8 cellular contexts compared by ENCODE assay signal in the genomic region with DNA sequence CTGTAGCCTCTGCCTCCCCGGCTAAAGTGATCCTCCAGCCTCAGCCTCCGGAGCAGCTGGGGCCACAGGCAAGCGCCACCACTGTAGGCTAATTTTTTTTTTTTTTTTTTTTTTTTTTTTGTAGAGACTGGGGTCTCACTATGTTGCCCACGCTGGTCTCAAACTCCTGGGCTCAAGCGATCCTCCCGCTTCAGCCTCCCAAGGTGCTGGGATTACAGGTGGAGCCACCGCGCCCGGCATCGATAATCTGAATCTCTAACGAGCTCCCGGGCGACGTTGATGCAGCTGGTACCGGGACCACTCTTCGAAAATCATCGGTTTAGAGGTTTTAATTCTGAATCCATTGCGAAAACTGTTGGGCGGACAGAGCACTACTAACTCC. TPM values are rescaled to one million over a fixed set of nuclear protein-coding genes. Genes with fewer than 3 reads are reported as not detected.
A peak's percentile ranks its signal among the peaks of the same experiment; 100 is the strongest.
DNase-seq lines count a peak whose midpoint lies in the region; ATAC-seq and TF ChIP-seq lines count a peak whose summit lies in the region.

No MANE protein-coding gene starts in this region.

- no peaks in the 10 kb centered on the region for H3K9me3 ChIP-seq in thoracic aorta

- H3K36me3 ChIP-seq in ACC112 (ENCODE audit: insufficient read depth, low read length) (peaks cover 6% of the 10 kb centered on the region), GM23338 (ENCODE audit: insufficient read depth) (no peaks in the 10 kb centered on the region), kidney epithelial cell (ENCODE audit: control insufficient read depth, insufficient read depth, low read length) (no peaks in the 10 kb centered on the region), thoracic aorta (no peaks in the 10 kb centered on the region)

- DNase-seq in GM23338 (ENCODE audit: low spot score) (no peak), kidney epithelial cell (ENCODE audit: low read depth) (no peak), thoracic aorta (ENCODE audit: low spot score) (no peak), SW480 (ENCODE audit: low spot score) (no peak), NCI-H526 (lab: John Stamatoyannopoulos, UW) (no peak)
- DNase-seq in activated naive CD4-positive, alpha-beta T cell treated with anti-CD3 and anti-CD28 coated beads, Interleukin-2, amount 50 U/mL, for 72 hours (ENCODE audit: low spot score in 2 of 2) = no peak

- peaks cover 14% of the 10 kb centered on the region for H3K36me3 Mint-ChIP-seq in GM23338 (ENCODE audit: low read depth)
- H3K36me3 Mint-ChIP-seq in activated naive CD4-positive, alpha-beta T cell treated with anti-CD3 and anti-CD28 coated beads, Interleukin-2, amount 50 U/mL, for 72 hours = peaks cover 14 to 32% of the 10 kb centered on the region in 2 donors

- ATAC-seq in GM23338 (peak; percentile 1; the same call in 2 of the 3 replicates), thoracic aorta (ENCODE audit: insufficient number of reproducible peaks, low FRiP score, low read depth) (no peak), GM21447 (IDR thresholded peaks at IDR 0.05; ENCODE audit: unreplicated experiment) (no peak)
- ATAC-seq in activated naive CD4-positive, alpha-beta T cell treated with anti-CD3 and anti-CD28 coated beads, Interleukin-2, amount 50 U/mL, for 72 hours = no peak

- peaks cover 16% of the 10 kb centered on the region for H3K4me1 ChIP-seq in ACC112 (ENCODE audit: control insufficient read depth, insufficient read depth, low read length, unreplicated experiment)
- H3K4me1 ChIP-seq in GM23338 (ENCODE audit: insufficient read depth) = no peaks in the 10 kb centered on the region; the same call in 1 of the 2 replicates
- peaks cover 11 to 27% of the 10 kb centered on the region in 2 donors for H3K4me1 ChIP-seq in thoracic aorta (ENCODE audit: control insufficient read depth in 1 of 2, low read depth in 2 of 2)

- H3K4me3 ChIP-seq in ACC112 (ENCODE audit: low read depth, low read length) (peak overlapping the region; percentile 95), GM23338 (peak overlapping the region; percentile 85), kidney epithelial cell (ENCODE audit: low read depth, low read length) (peak overlapping the region; percentile 92), thoracic aorta (peak overlapping the region; percentile 84)

- H3K9me2 ChIP-seq in GM23338 (ENCODE audit: insufficient read depth) = peaks cover 3% of the 10 kb centered on the region; the same call in 1 of the 2 replicates

- peak overlapping the region; percentile 92 for H3K27ac ChIP-seq in ACC112 (ENCODE audit: low read depth, low read length)
- H3K27ac ChIP-seq in GM23338 (ENCODE audit: low read depth) = peak overlapping the region; percentile 99
- peak overlapping the region; percentile 92 to 98 for H3K27ac ChIP-seq in thoracic aorta

- H2AFZ ChIP-seq in ACC112 (ENCODE audit: low read length, unreplicated experiment) (peak overlapping the region; percentile 89), GM23338 (peak overlapping the region; percentile 98)

- peaks cover 33% of the 10 kb centered on the region for H3K79me2 ChIP-seq in ACC112 (ENCODE audit: control insufficient read depth, insufficient read depth, low read length, unreplicated experiment)
- peaks cover 28% of the 10 kb centered on the region for H3K79me2 ChIP-seq in GM23338 (replicated peaks; ENCODE audit: insufficient read depth)

- H3F3A ChIP-seq in GM23338 (replicated peaks; ENCODE audit: low read depth) = 0 out of 2 replicates have a peak, but pooled peaks cover 5% of the 10 kb centered on the region

- H3K27me3 Mint-ChIP-seq in GM23338 (ENCODE audit: insufficient read depth, low read depth, poor library complexity) = peaks cover 10% of the 10 kb centered on the region

- H3K27me3 ChIP-seq in ACC112 (ENCODE audit: insufficient read depth, low read length) = no peaks in the 10 kb centered on the region
- H3K27me3 ChIP-seq in GM23338 (ENCODE audit: insufficient read depth) = no peaks in the 10 kb centered on the region
- no peaks in the 10 kb centered on the region for H3K27me3 ChIP-seq in kidney epithelial cell (ENCODE audit: control insufficient read depth, insufficient read depth, low read length)
- no peaks in the 10 kb centered on the region for H3K27me3 ChIP-seq in thoracic aorta (replicated peaks; ENCODE audit: insufficient read depth)

- peaks cover 5% of the 10 kb centered on the region for H3K4me1 Mint-ChIP-seq in GM23338

- peak overlapping the region; percentile 93 for H3K4me2 ChIP-seq in GM23338

- H3K27ac Mint-ChIP-seq in GM23338 = peak overlapping the region; percentile 90
- H3K27ac Mint-ChIP-seq in activated naive CD4-positive, alpha-beta T cell treated with anti-CD3 and anti-CD28 coated beads, Interleukin-2, amount 50 U/mL, for 72 hours = peak overlapping the region; percentile 95 to 100

- H3K4me3 Mint-ChIP-seq in GM23338 = peak overlapping the region; percentile 92

- no peaks in the 10 kb centered on the region for H4K20me1 ChIP-seq in GM23338 (replicated peaks; ENCODE audit: insufficient read depth)

- TF ChIP-seq CTCF in GM23338 (conservative IDR thresholded peaks at IDR 0.05; ENCODE audit: low read depth in 2 of 2) = no peak
- no peak for TF ChIP-seq CTCF in kidney epithelial cell (IDR thresholded peaks at IDR 0.05; ENCODE audit: insufficient read depth, low read length, poor library complexity, severe bottlenecking)
- TF ChIP-seq CTCF in thoracic aorta (IDR thresholded peaks at IDR 0.05) = no peak

- H3K9me3 Mint-ChIP-seq in GM23338 = no peaks in the 10 kb centered on the region; the same call in 2 of the 3 replicates
- H3K9me3 Mint-ChIP-seq in activated naive CD4-positive, alpha-beta T cell treated with anti-CD3 and anti-CD28 coated beads, Interleukin-2, amount 50 U/mL, for 72 hours = no peaks in the 10 kb centered on the region

TF ChIP-seq in GM23338, 12 proteins besides CTCF, POLR2A, EP300 and RAD21 (continues in another document):
- no peak for TF ChIP-seq CREB1 (CRISPR knock-in tag; IDR thresholded peaks at IDR 0.05; ENCODE audit: low read depth)
- TF ChIP-seq EZH2phosphoT487 (IDR thresholded peaks at IDR 0.05; ENCODE audit: unreplicated experiment) = no peak
- TF ChIP-seq POLR2AphosphoS5 (IDR thresholded peaks at IDR 0.05; ENCODE audit: low read depth) = no peak
- TF ChIP-seq JUNB (IDR thresholded peaks at IDR 0.05; ENCODE audit: unreplicated experiment) = no peak
- TF ChIP-seq ZNF114 (CRISPR knock-in tag; IDR thresholded peaks at IDR 0.05) = no peak
- TF ChIP-seq, protein P1, sequence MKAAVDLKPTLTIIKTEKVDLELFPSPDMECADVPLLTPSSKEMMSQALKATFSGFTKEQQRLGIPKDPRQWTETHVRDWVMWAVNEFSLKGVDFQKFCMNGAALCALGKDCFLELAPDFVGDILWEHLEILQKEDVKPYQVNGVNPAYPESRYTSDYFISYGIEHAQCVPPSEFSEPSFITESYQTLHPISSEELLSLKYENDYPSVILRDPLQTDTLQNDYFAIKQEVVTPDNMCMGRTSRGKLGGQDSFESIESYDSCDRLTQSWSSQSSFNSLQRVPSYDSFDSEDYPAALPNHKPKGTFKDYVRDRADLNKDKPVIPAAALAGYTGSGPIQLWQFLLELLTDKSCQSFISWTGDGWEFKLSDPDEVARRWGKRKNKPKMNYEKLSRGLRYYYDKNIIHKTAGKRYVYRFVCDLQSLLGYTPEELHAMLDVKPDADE (IDR thresholded peaks at IDR 0.05) = no peak
- TF ChIP-seq NANOG (IDR thresholded peaks at IDR 0.05; ENCODE audit: borderline replicate concordance) = no peak
- no peak for TF ChIP-seq STAT1 (IDR thresholded peaks at IDR 0.05; ENCODE audit: unreplicated experiment)
- TF ChIP-seq ZNF331 (CRISPR knock-in tag; IDR thresholded peaks at IDR 0.05; ENCODE audit: low read depth) = no peak
- TF ChIP-seq EZH2 (IDR thresholded peaks at IDR 0.05; ENCODE audit: low read depth, unreplicated experiment) = no peak
- TF ChIP-seq, protein P2, sequence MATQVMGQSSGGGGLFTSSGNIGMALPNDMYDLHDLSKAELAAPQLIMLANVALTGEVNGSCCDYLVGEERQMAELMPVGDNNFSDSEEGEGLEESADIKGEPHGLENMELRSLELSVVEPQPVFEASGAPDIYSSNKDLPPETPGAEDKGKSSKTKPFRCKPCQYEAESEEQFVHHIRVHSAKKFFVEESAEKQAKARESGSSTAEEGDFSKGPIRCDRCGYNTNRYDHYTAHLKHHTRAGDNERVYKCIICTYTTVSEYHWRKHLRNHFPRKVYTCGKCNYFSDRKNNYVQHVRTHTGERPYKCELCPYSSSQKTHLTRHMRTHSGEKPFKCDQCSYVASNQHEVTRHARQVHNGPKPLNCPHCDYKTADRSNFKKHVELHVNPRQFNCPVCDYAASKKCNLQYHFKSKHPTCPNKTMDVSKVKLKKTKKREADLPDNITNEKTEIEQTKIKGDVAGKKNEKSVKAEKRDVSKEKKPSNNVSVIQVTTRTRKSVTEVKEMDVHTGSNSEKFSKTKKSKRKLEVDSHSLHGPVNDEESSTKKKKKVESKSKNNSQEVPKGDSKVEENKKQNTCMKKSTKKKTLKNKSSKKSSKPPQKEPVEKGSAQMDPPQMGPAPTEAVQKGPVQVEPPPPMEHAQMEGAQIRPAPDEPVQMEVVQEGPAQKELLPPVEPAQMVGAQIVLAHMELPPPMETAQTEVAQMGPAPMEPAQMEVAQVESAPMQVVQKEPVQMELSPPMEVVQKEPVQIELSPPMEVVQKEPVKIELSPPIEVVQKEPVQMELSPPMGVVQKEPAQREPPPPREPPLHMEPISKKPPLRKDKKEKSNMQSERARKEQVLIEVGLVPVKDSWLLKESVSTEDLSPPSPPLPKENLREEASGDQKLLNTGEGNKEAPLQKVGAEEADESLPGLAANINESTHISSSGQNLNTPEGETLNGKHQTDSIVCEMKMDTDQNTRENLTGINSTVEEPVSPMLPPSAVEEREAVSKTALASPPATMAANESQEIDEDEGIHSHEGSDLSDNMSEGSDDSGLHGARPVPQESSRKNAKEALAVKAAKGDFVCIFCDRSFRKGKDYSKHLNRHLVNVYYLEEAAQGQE (IDR thresholded peaks at IDR 0.05; ENCODE audit: unreplicated experiment) = no peak

RNA-seq across cellular contexts. Expression of a gene that starts 0.5 kb away (rescaled TPM):
- total RNA-seq in GM23338 (2014; rRNA removed; shearing (Covaris generic)) = 18.5 and 21.0 TPM in 2 replicates
- 12.2 and 17.0 TPM in 2 replicates for polyA plus RNA-seq in GM23338 (2016; fragmentation: Nextera tagmentation; extraction: Ambion mirVana)
- 10 to 100 TPM; 13.2 to 18.1 TPM for total RNA-seq in activated naive CD4-positive, alpha-beta T cell treated with anti-CD3 and anti-CD28 coated beads, Interleukin-2, amount 50 U/mL, for 72 hours
- total RNA-seq in kidney epithelial cell (24.9 and 28.2 TPM in 2 replicates), thoracic aorta (10 to 100 TPM; 22.9 to 36.5 TPM)
